8 cellular contexts compared by ENCODE assay signal in genomic region chr19:19063183-19064097, GRCh38. TPM values are rescaled to one million over a fixed set of nuclear protein-coding genes. Genes with fewer than 3 reads are reported as not detected.
DNase-seq lines count a peak whose midpoint lies in the region; ATAC-seq and TF ChIP-seq lines count a peak whose summit lies in the region.

SLC25A42 (plus strand) TSS chr19:19063994; CDS start chr19:19096125, 32,131 bp downstream.

- no peaks in the 10 kb centered on the region for H3K9me3 Mint-ChIP-seq in CD4-positive, alpha-beta memory T cell

- H3K4me1 ChIP-seq in CD4-positive, alpha-beta memory T cell (ENCODE audit: insufficient read depth, low read length), result peaks cover 38% of the 10 kb centered on the region
- H3K4me1 ChIP-seq in ectodermal cell (ENCODE audit: control insufficient read depth, insufficient read depth, low read length), result peaks cover 5% of the 10 kb centered on the region
- H3K4me1 ChIP-seq in lower lobe of right lung, result peaks cover 31% of the 10 kb centered on the region

- no peak for TF ChIP-seq CTCF in lower lobe of right lung (IDR thresholded peaks at IDR 0.05)

- CTCF ChIA-PET in CD4-positive, alpha-beta memory T cell (lab: Charles Lee; ENCODE audit: partially characterized antibody), result interaction anchor here (1.1 to 1.3 kb wide), 2 partner anchors 9 to 43 kb away, joined by 3 read pairs; no protein-coding TSS in a partner anchor

- H3K36me3 ChIP-seq in CD4-positive, alpha-beta memory T cell (ENCODE audit: insufficient read depth, low read length), result no peaks in the 10 kb centered on the region
- no peaks in the 10 kb centered on the region for H3K36me3 ChIP-seq in ectodermal cell (ENCODE audit: control insufficient read depth, insufficient read depth, low read length)
- H3K36me3 ChIP-seq in lower lobe of right lung, result peaks cover under 1% of the 10 kb centered on the region

- peak; percentile 99 to 100 (median 99) for DNase-seq in CD4-positive, alpha-beta memory T cell
- DNase-seq in HS-27A (ENCODE audit: low read depth), result peak; percentile 99
- peak; percentile 97 for DNase-seq in NK-92 (lab: John Stamatoyannopoulos, UW; ENCODE audit: unreplicated experiment)
- DNase-seq in activated CD8-positive, alpha-beta memory T cell treated with anti-CD3 and anti-CD28 coated beads for 1 hour (ENCODE audit: extremely low read depth in 1 of 2, low read depth in 1 of 2), result peak; percentile 95 to 99
- DNase-seq in lower lobe of right lung, result peak; percentile 99
- peak; percentile 96 to 99 (median 98) for DNase-seq in stimulated activated CD4-positive, alpha-beta T cell treated with anti-CD3 and anti-CD28 coated beads, TNF-alpha, amount 100 ng/mL, for 24 hours (ENCODE audit: low read depth in 3 of 3)

- peak within 1 kb of the TSS; percentile 82 to 93 (median 91) for H3K27ac Mint-ChIP-seq in CD4-positive, alpha-beta memory T cell

- peak within 1 kb of the TSS; percentile 83 to 85 for H3K4me3 ChIP-seq in CD4-positive, alpha-beta memory T cell (ENCODE audit: low read length in 2 of 2)
- H3K4me3 ChIP-seq in ectodermal cell (ENCODE audit: insufficient read depth, low read depth, low read length), result peak within 1 kb of the TSS; percentile 54
- peak within 1 kb of the TSS; percentile 76 for H3K4me3 ChIP-seq in lower lobe of right lung

- intact Hi-C loops in CD4-positive, alpha-beta memory T cell (cut with micrococcal nuclease), result loop anchor here (1.0 to 2.0 kb wide), 2 partner anchors 30 to 75 kb away; partner anchors contain the start of genes ARMC6, SUGP2 and TMEM161A
- intact Hi-C loops in lower lobe of right lung (cut with DNase I), result no loop called here

- no peaks in the 10 kb centered on the region for H3K9me3 ChIP-seq in CD4-positive, alpha-beta memory T cell (ENCODE audit: control insufficient read depth in 1 of 2, low read length in 2 of 2)
- H3K9me3 ChIP-seq in ectodermal cell (ENCODE audit: control insufficient read depth, low read length), result no peaks in the 10 kb centered on the region
- no peaks in the 10 kb centered on the region for H3K9me3 ChIP-seq in lower lobe of right lung

- peaks cover 19 to 43% (median 28%) of the 10 kb centered on the region in 4 donors for H3K4me1 Mint-ChIP-seq in CD4-positive, alpha-beta memory T cell

- POLR2A ChIA-PET in CD4-positive, alpha-beta memory T cell (lab: Charles Lee; ENCODE audit: partially characterized antibody), result interaction anchor here (0.9 to 2.3 kb wide), 6 partner anchors 9 to 144 kb away, joined by 3 to 12 read pairs (median 3); partner anchors contain the start of genes COPE, DDX49, NR2C2AP and TMEM161A

- peak within 1 kb of the TSS; percentile 57 for H3K27ac ChIP-seq in CD4-positive, alpha-beta memory T cell (ENCODE audit: low read depth, low read length)
- H3K27ac ChIP-seq in ectodermal cell (ENCODE audit: insufficient read depth, low read depth, low read length, poor library complexity, severe bottlenecking) (no peak within 1 kb of the TSS), lower lobe of right lung (peak within 1 kb of the TSS; percentile 79)

- H3K4me3 Mint-ChIP-seq in CD4-positive, alpha-beta memory T cell, result peak within 1 kb of the TSS; percentile 84 to 95 (median 91)

- H3K27me3 Mint-ChIP-seq in CD4-positive, alpha-beta memory T cell, result no peaks in the 10 kb centered on the region

- WGBS in ectodermal cell, 2 experiments, result 4 to 5% methylated on average over 77 of the region's 77 CpGs

- H3K36me3 Mint-ChIP-seq in CD4-positive, alpha-beta memory T cell, result peaks cover 3 to 5% of the 10 kb centered on the region in 2 donors

- H3K27me3 ChIP-seq in CD4-positive, alpha-beta memory T cell (ENCODE audit: insufficient read depth, low read length), result no peaks in the 10 kb centered on the region
- H3K27me3 ChIP-seq in ectodermal cell (ENCODE audit: control insufficient read depth, insufficient read depth, low read length, poor library complexity, severe bottlenecking) (peaks cover 38% of the 10 kb centered on the region), lower lobe of right lung (ENCODE audit: low read depth) (no peaks in the 10 kb centered on the region)

- ATAC-seq in GM19467 (IDR thresholded peaks at IDR 0.05; ENCODE audit: unreplicated experiment) (peak; percentile 91), lower lobe of right lung (peak; percentile 97 to 98)

RNA-seq across cellular contexts. Expression of gene SLC25A42, which starts in this region (rescaled TPM):
- total RNA-seq in CD4-positive, alpha-beta memory T cell, result 10 to 100 TPM; 28.3 to 31.6 TPM
- polyA plus RNA-seq in CD4-positive, alpha-beta memory T cell, result 10 to 100 TPM; 11.3 to 13.7 TPM
- polyA plus RNA-seq in ectodermal cell (2013, experiment 1 of 4), result 7.7 TPM
- polyA plus RNA-seq in ectodermal cell (2013, experiment 2 of 4), result 6.4 TPM
- 6.6 TPM for polyA plus RNA-seq in ectodermal cell (2013, experiment 3 of 4)
- 7.3 TPM for polyA plus RNA-seq in ectodermal cell (2013, experiment 4 of 4)
- total RNA-seq in lower lobe of right lung, result 16.3 TPM
